11 cellular contexts compared by ENCODE assay signal in the genomic region with DNA sequence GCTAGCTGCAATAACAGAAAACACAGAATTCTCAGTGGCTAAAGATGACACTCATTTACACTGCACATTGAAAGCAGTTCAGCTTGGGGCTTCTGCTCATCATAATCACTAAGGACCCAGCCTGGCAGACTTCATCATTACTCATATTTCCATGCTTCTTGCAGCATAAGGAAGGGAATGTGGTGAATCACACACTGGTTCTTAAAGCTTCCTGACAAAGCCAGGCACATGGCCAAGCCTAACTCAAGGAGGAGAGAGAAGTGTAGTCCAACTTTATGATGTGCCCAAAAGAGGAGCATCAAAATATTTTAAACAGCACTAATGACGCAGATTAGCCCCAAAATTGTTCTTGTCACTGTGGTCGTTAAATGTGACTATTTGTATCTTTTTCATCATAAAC.
A peak's percentile ranks its signal among the peaks of the same experiment; 100 is the strongest.
DNase-seq lines count a peak whose midpoint lies in the region; ATAC-seq and TF ChIP-seq lines count a peak whose summit lies in the region.
"Had no signal": no experiment of that assay in that cellular context is flagged by ENCODE, and none has a peak within 500 bp of the region (broad histone marks: within the 10 kb centered on the region; RNA-seq: fewer than 3 reads in every experiment).

No MANE protein-coding gene starts in this region.

- intact Hi-C loops in head of caudate nucleus (cut with DNase I), result no loop called here

- peak; percentile 99 for ATAC-seq in RWPE2 (ENCODE audit: low read depth)
- no peak for ATAC-seq in activated CD4-positive, CD25-positive, alpha-beta regulatory T cell treated with anti-CD3 and anti-CD28 coated beads, Interleukin-2, amount 50 U/mL, for 24 hours

- H3K27ac ChIP-seq in GM23248 (peak overlapping the region; percentile 34), RWPE2 (ENCODE audit: poor library complexity, severe bottlenecking) (peak overlapping the region; percentile 25)
- H3K27ac ChIP-seq: breast epithelium, thoracic aorta had no signal

- H3K36me3 ChIP-seq in GM23248 (ENCODE audit: low read depth) (no peaks in the 10 kb centered on the region), RWPE2 (ENCODE audit: low read depth) (no peaks in the 10 kb centered on the region), BE2C (no peaks in the 10 kb centered on the region)
- H3K36me3 ChIP-seq: breast epithelium, thoracic aorta had no signal

- H2AFZ ChIP-seq in GM23248, result no peak overlapping the region

- H4K20me1 ChIP-seq in GM23248 (ENCODE audit: insufficient read depth), result no peaks in the 10 kb centered on the region

- H3K9me3 ChIP-seq in GM23248 (ENCODE audit: low read depth) (no peaks in the 10 kb centered on the region), RWPE2 (ENCODE audit: severe bottlenecking) (no peaks in the 10 kb centered on the region), BE2C (no peaks in the 10 kb centered on the region)
- H3K9me3 ChIP-seq: breast epithelium, thoracic aorta had no signal

- WGBS in GM23248 (ENCODE audit: low coverage in 1 of 2, low lambda C conversion rate in 2 of 2, missing lambda C conversion rate in 2 of 2), 2 experiments, result 0 to 5% methylated on average over 2 of the region's 2 CpGs

- H3K9me2 ChIP-seq in GM23248 (ENCODE audit: insufficient read depth), result no peaks in the 10 kb centered on the region

- no peak overlapping the region for H3K9ac ChIP-seq in GM23248

- no peaks in the 10 kb centered on the region for H3K79me2 ChIP-seq in GM23248 (ENCODE audit: insufficient read depth)

- H3K27me3 ChIP-seq in GM23248 (replicated peaks; ENCODE audit: insufficient read depth) (no peaks in the 10 kb centered on the region), RWPE2 (ENCODE audit: insufficient read depth, poor library complexity, severe bottlenecking) (no peaks in the 10 kb centered on the region), BE2C (no peaks in the 10 kb centered on the region)
- H3K27me3 ChIP-seq: breast epithelium had no signal

- peak overlapping the region; percentile 4 for H3K4me2 ChIP-seq in GM23248 (ENCODE audit: unreplicated experiment)

- peak; percentile 99 for DNase-seq in GM23248
- DNase-seq in RWPE2 (ENCODE audit: low spot score), result peak; percentile 80
- peak; percentile 98 for DNase-seq in fibroblast of pulmonary artery (ENCODE audit: low read depth)
- DNase-seq in skeletal muscle cell (ENCODE audit: low read depth), result peak; percentile 97
- DNase-seq in head of caudate nucleus, result no peak
- no peak for DNase-seq in activated CD4-positive, alpha-beta T cell treated with anti-CD3 and anti-CD28 coated beads for 4 hours
- DNase-seq in BE2C, result no peak
- DNase-seq: stimulated activated CD4-positive, alpha-beta T cell treated with anti-CD3 and anti-CD28 coated beads, Interleukin-12 subunit alpha, Interleukin-12 subunit beta, amount 100 ng/mL, for 4 hours had no signal

- H3K4me1 ChIP-seq in GM23248 (ENCODE audit: insufficient read depth), result peaks cover 16% of the 10 kb centered on the region
- H3K4me1 ChIP-seq in RWPE2 (ENCODE audit: insufficient read depth, poor library complexity, severe bottlenecking), result peaks cover 32% of the 10 kb centered on the region
- no peaks in the 10 kb centered on the region; the same call in 1 of the 2 replicates for H3K4me1 ChIP-seq in BE2C
- H3K4me1 ChIP-seq: breast epithelium had no signal

- H3K4me3 ChIP-seq in GM23248 (no peak overlapping the region), RWPE2 (ENCODE audit: severe bottlenecking) (no peak overlapping the region), fibroblast of pulmonary artery (replicated peaks; ENCODE audit: low read depth, low read length) (no peak overlapping the region), skeletal muscle cell (ENCODE audit: low read depth, low read length) (no peak overlapping the region), BE2C (ENCODE audit: low read depth, low read length) (no peak overlapping the region)
- H3K4me3 ChIP-seq: breast epithelium, thoracic aorta had no signal

- H3F3A ChIP-seq in GM23248 (ENCODE audit: insufficient read depth), result peaks cover 8% of the 10 kb centered on the region; the same call in 1 of the 2 replicates

- TF ChIP-seq CTCF in RWPE2 (IDR thresholded peaks at IDR 0.05; ENCODE audit: poor library complexity, severe bottlenecking) (no peak), fibroblast of pulmonary artery (IDR thresholded peaks at IDR 0.05; ENCODE audit: low read length, missing control alignments) (no peak), BE2C (IDR thresholded peaks at IDR 0.05; ENCODE audit: low read depth, low read length) (no peak)

- in situ Hi-C loops in GM23248 (cut with MboI), result no loop called here

Comparison
In these comparisons a context has a peak if more than half of its experiments do, and no peak if none do; other contexts are left out.
1. DNase-seq: peak in GM23248 (single experiment), RWPE2 (single experiment), fibroblast of pulmonary artery (single experiment) and skeletal muscle cell (single experiment); none in head of caudate nucleus (0 of 42), activated CD4-positive, alpha-beta T cell treated with anti-CD3 and anti-CD28 coated beads for 4 hours (0 of 2) and BE2C (single experiment).